ENCODE assay signal across 9 cellular contexts in genomic region chr3:186514296-186515002, GRCh38. TPM values are rescaled to one million over a fixed set of nuclear protein-coding genes. Genes with fewer than 3 reads are reported as not detected.
DNase-seq lines count a peak whose midpoint lies in the region; FAIRE-seq and TF ChIP-seq lines count a peak whose summit lies in the region.
"Had no signal": no experiment of that assay in that cellular context is flagged by ENCODE, and none has a peak within 500 bp of the region (broad histone marks: within the 10 kb centered on the region; RNA-seq: fewer than 3 reads in every experiment).

No MANE protein-coding gene starts in this region.

- H2BK120ac ChIP-seq in mesendoderm (ENCODE audit: low read depth, low read length): no peak overlapping the region

- peak; percentile 8 for TF ChIP-seq CTCF in D721Med (IDR thresholded peaks at IDR 0.05; ENCODE audit: insufficient read depth, missing control alignments)

- peak overlapping the region; percentile 0 for H3K27ac Mint-ChIP-seq in activated naive CD8-positive, alpha-beta T cell treated with anti-CD3 and anti-CD28 coated beads for 36 hours

- H3K27me3 ChIP-seq in mesendoderm (ENCODE audit: insufficient read depth, low read length, poor library complexity): no peaks in the 10 kb centered on the region

- H3K36me3 ChIP-seq in mesendoderm (ENCODE audit: control insufficient read depth, insufficient read depth, low read length): no peaks in the 10 kb centered on the region

- DNase-seq in D721Med (ENCODE audit: insufficient read length, low spot score): no peak
- peak; percentile 36 for DNase-seq in HT1080 (ENCODE audit: low read depth)
- DNase-seq in activated naive CD8-positive, alpha-beta T cell treated with anti-CD3 and anti-CD28 coated beads for 36 hours: no peak
- DNase-seq in mesendoderm: peak; percentile 53
- DNase-seq in SHP77 (lab: John Stamatoyannopoulos, UW): no peak
- DNase-seq in NCI-H345 (lab: John Stamatoyannopoulos, UW): no peak
- DNase-seq in COLO829 (ENCODE audit: low spot score): no peak
- DNase-seq in NCI-H146 treated with DMSO at 0.1 percent for 48 hours (lab: John Stamatoyannopoulos, UW; ENCODE audit: unreplicated experiment): no peak

- no peak overlapping the region for H3K4me2 ChIP-seq in mesendoderm (ENCODE audit: low read length)

- H2BK5ac ChIP-seq in mesendoderm (ENCODE audit: low read length): no peak overlapping the region

- no peak for FAIRE-seq in D721Med (lab: Jason Lieb, UNC)
- FAIRE-seq: endometrium had no signal

- H3K27ac ChIP-seq in mesendoderm (ENCODE audit: low read depth, low read length): no peak overlapping the region

- H3K79me2 ChIP-seq in mesendoderm (ENCODE audit: control insufficient read depth, insufficient read depth, low read length): no peaks in the 10 kb centered on the region

- no peak overlapping the region for H3K18ac ChIP-seq in mesendoderm (ENCODE audit: low read length)

- H2BK15ac ChIP-seq in mesendoderm (replicated peaks; ENCODE audit: low read depth): no peak overlapping the region

- no peak overlapping the region for H3K56ac ChIP-seq in mesendoderm (ENCODE audit: low read length)

- no peak overlapping the region for H2AK5ac ChIP-seq in mesendoderm (ENCODE audit: low read length)

- no peak overlapping the region for H4K5ac ChIP-seq in mesendoderm (ENCODE audit: low read length)

- no peaks in the 10 kb centered on the region for H3K4me1 ChIP-seq in mesendoderm (ENCODE audit: control insufficient read depth, low read depth, low read length)

- no peak overlapping the region for H3K9ac ChIP-seq in mesendoderm (ENCODE audit: low read length)

- no peak overlapping the region for H4K8ac ChIP-seq in mesendoderm (ENCODE audit: low read depth, low read length)

- H3K79me1 ChIP-seq in mesendoderm (ENCODE audit: low read length): no peaks in the 10 kb centered on the region

- no peak overlapping the region for H3K23ac ChIP-seq in mesendoderm (ENCODE audit: low read length)

- H3K4me1 Mint-ChIP-seq in activated naive CD8-positive, alpha-beta T cell treated with anti-CD3 and anti-CD28 coated beads for 36 hours: peaks cover 49% of the 10 kb centered on the region

- WGBS in mesendoderm (ENCODE audit: extremely low coverage, insufficient coverage, low lambda C conversion rate): no CpG with 5 or more reads among the region's 3 CpGs

- H3K9me3 Mint-ChIP-seq in activated naive CD8-positive, alpha-beta T cell treated with anti-CD3 and anti-CD28 coated beads for 36 hours: peaks cover 4% of the 10 kb centered on the region

- H3K4me3 Mint-ChIP-seq in activated naive CD8-positive, alpha-beta T cell treated with anti-CD3 and anti-CD28 coated beads for 36 hours: no peak overlapping the region

- no peak overlapping the region for H3K4ac ChIP-seq in mesendoderm (ENCODE audit: low read depth, low read length)

- no peaks in the 10 kb centered on the region for H3K27me3 Mint-ChIP-seq in activated naive CD8-positive, alpha-beta T cell treated with anti-CD3 and anti-CD28 coated beads for 36 hours

- peaks cover 3% of the 10 kb centered on the region for H3K36me3 Mint-ChIP-seq in activated naive CD8-positive, alpha-beta T cell treated with anti-CD3 and anti-CD28 coated beads for 36 hours

- no peak overlapping the region for H3K4me3 ChIP-seq in mesendoderm (ENCODE audit: low read length)

RNA-seq across cellular contexts. Expression of gene CRYGS, which starts 29.7 kb away (rescaled TPM):
- total RNA-seq in HT1080 (2014; rRNA removed; shearing (Covaris generic)): 0.13 and 0.94 TPM in 2 replicates
- 0.12 TPM in 2 replicates for polyA plus RNA-seq in HT1080 (2015; cell fraction: cytosol; rRNA removed)
- polyA plus RNA-seq in HT1080 (2015; cell fraction: nucleus; rRNA removed): 4.4 and 4.8 TPM in 2 replicates
- total RNA-seq in activated naive CD8-positive, alpha-beta T cell treated with anti-CD3 and anti-CD28 coated beads for 36 hours: 1 to 10 TPM; 1.7 TPM
- 0.28 TPM for polyA plus RNA-seq in mesendoderm (2013, experiment 1 of 2)
- polyA plus RNA-seq in mesendoderm (2013, experiment 2 of 2): 0.29 TPM

RNA-seq across cellular contexts. Expression of gene TBCCD1, which starts 52.7 kb away (rescaled TPM):
- total RNA-seq in HT1080 (2014; rRNA removed; shearing (Covaris generic)): 21.8 and 28.3 TPM in 2 replicates
- 15.3 and 16.1 TPM in 2 replicates for polyA plus RNA-seq in HT1080 (2015; cell fraction: cytosol; rRNA removed)
- 19.0 and 19.1 TPM in 2 replicates for polyA plus RNA-seq in HT1080 (2015; cell fraction: nucleus; rRNA removed)
- total RNA-seq in activated naive CD8-positive, alpha-beta T cell treated with anti-CD3 and anti-CD28 coated beads for 36 hours: 10 to 100 TPM; 12.7 to 15.4 TPM
- polyA plus RNA-seq in mesendoderm (2013, experiment 1 of 2): 6.8 TPM
- 7.2 TPM for polyA plus RNA-seq in mesendoderm (2013, experiment 2 of 2)

RNA-seq across cellular contexts. Expression of gene DNAJB11, which starts 56.1 kb away (rescaled TPM):
- total RNA-seq in HT1080 (2014; rRNA removed; shearing (Covaris generic)): 103 and 104 TPM in 2 replicates
- 96.1 and 103 TPM in 2 replicates for polyA plus RNA-seq in HT1080 (2015; cell fraction: cytosol; rRNA removed)
- polyA plus RNA-seq in HT1080 (2015; cell fraction: nucleus; rRNA removed): 106 and 131 TPM in 2 replicates
- 10 to 100 TPM; 51.7 to 53.9 TPM for total RNA-seq in activated naive CD8-positive, alpha-beta T cell treated with anti-CD3 and anti-CD28 coated beads for 36 hours
- 97.6 TPM for polyA plus RNA-seq in mesendoderm (2013, experiment 1 of 2)
- polyA plus RNA-seq in mesendoderm (2013, experiment 2 of 2): 96.9 TPM

Comparison
In these comparisons a context has a peak if more than half of its experiments do, and no peak if none do; other contexts are left out.
1. DNase-seq: peak in HT1080 (single experiment) and mesendoderm (single experiment); none in D721Med (single experiment), activated naive CD8-positive, alpha-beta T cell treated with anti-CD3 and anti-CD28 coated beads for 36 hours (single experiment), SHP77 (0 of 2), NCI-H345 (single experiment), COLO829 (single experiment) and NCI-H146 treated with DMSO at 0.1 percent for 48 hours (single experiment).